In genomic region chr15:34944946-34945345, GRCh38 we compare ENCODE assay signal across 21 cellular contexts. TPM values are rescaled to one million over a fixed set of nuclear protein-coding genes. Genes with fewer than 3 reads are reported as not detected.
DNase-seq lines count a peak whose midpoint lies in the region; ATAC-seq, FAIRE-seq and TF ChIP-seq lines count a peak whose summit lies in the region.
"Had no signal": no experiment of that assay in that cellular context is flagged by ENCODE, and none has a peak within 500 bp of the region (broad histone marks: within the 10 kb centered on the region; RNA-seq: fewer than 3 reads in every experiment).

No MANE protein-coding gene starts in this region.

- in situ Hi-C loops in Panc1 (cut with HindIII; ENCODE audit: low pct_unique_long_range_greater_than_20kb, low sequenced_read_pairs) (no loop called here), ACHN (cut with HindIII; ENCODE audit: low pct_ligation_motif_present, low pct_unique_long_range_greater_than_20kb, low sequenced_read_pairs) (no loop called here)

- peaks cover 29% of the 10 kb centered on the region for H3K36me3 ChIP-seq in Panc1 (ENCODE audit: control insufficient read depth, insufficient read depth, low read length)
- H3K36me3 ChIP-seq in adrenal gland (replicated peaks in 1 of 2), result peaks cover 0 to 7% of the 10 kb centered on the region in 2 donors
- peaks cover 6 to 9% of the 10 kb centered on the region in 2 donors for H3K36me3 ChIP-seq in kidney (ENCODE audit: control insufficient read depth in 1 of 2, insufficient read depth in 2 of 2, low read length in 2 of 2)

- no peak overlapping the region for H3K4me3 Mint-ChIP-seq in activated naive CD4-positive, alpha-beta T cell treated with anti-CD3 and anti-CD28 coated beads, Interleukin-2, amount 10 ng/mL, durations not matched to agents 7 days and 5 days
- H3K4me3 Mint-ChIP-seq: B cell, IgD-negative memory B cell had no signal

- H3K27me3 ChIP-seq in Panc1 (ENCODE audit: control insufficient read depth, insufficient read depth, low read length) (no peaks in the 10 kb centered on the region), adrenal gland (no peaks in the 10 kb centered on the region)

- peaks cover 25% of the 10 kb centered on the region for H3K36me3 Mint-ChIP-seq in activated naive CD4-positive, alpha-beta T cell treated with anti-CD3 and anti-CD28 coated beads, Interleukin-2, amount 10 ng/mL, durations not matched to agents 7 days and 5 days

- H3K9me3 Mint-ChIP-seq in activated naive CD4-positive, alpha-beta T cell treated with anti-CD3 and anti-CD28 coated beads, Interleukin-2, amount 10 ng/mL, durations not matched to agents 7 days and 5 days, result no peaks in the 10 kb centered on the region
- H3K9me3 Mint-ChIP-seq: IgD-negative memory B cell had no signal

- H3K9me3 ChIP-seq in Panc1 (ENCODE audit: control insufficient read depth, insufficient read depth, low read depth, low read length), result no peaks in the 10 kb centered on the region
- no peaks in the 10 kb centered on the region for H3K9me3 ChIP-seq in adrenal gland (replicated peaks in 1 of 3)
- H3K9me3 ChIP-seq in kidney (ENCODE audit: control insufficient read depth in 1 of 2, low read length in 2 of 2), result no peaks in the 10 kb centered on the region
- H3K9me3 ChIP-seq: SK-N-SH had no signal

- TF ChIP-seq CTCF in AG10803 (conservative IDR thresholded peaks at IDR 0.05; ENCODE audit: low read length) (no peak), Panc1 (IDR thresholded peaks at IDR 0.05) (no peak), choroid plexus epithelial cell (conservative IDR thresholded peaks at IDR 0.05; ENCODE audit: low read depth, low read length) (no peak), adrenal gland (IDR thresholded peaks at IDR 0.05) (no peak), kidney (IDR thresholded peaks at IDR 0.05; ENCODE audit: borderline replicate concordance, extremely low read depth, insufficient read depth) (no peak)

- ATAC-seq in Panc1, result no peak

- POLR2A ChIA-PET in Panc1 (lab: Charles Lee), result no interaction called here

- no peak for FAIRE-seq in kidney (lab: Jason Lieb, UNC)
- FAIRE-seq: GM19239 had no signal

- no peak overlapping the region for H3K9ac ChIP-seq in kidney (ENCODE audit: low read length in 2 of 2)
- H3K9ac ChIP-seq: SK-N-SH had no signal

- H3K27ac Mint-ChIP-seq in activated naive CD4-positive, alpha-beta T cell treated with anti-CD3 and anti-CD28 coated beads, Interleukin-2, amount 10 ng/mL, durations not matched to agents 7 days and 5 days, result no peak overlapping the region
- H3K27ac Mint-ChIP-seq: B cell, IgD-negative memory B cell had no signal

- H3K4me1 ChIP-seq in Panc1 (ENCODE audit: control insufficient read depth, insufficient read depth, low read length) (no peaks in the 10 kb centered on the region), adrenal gland (replicated peaks in 1 of 2) (peaks cover 0 to 11% of the 10 kb centered on the region in 2 donors), kidney (ENCODE audit: control insufficient read depth in 1 of 2, insufficient read depth in 1 of 2, low read depth in 1 of 2, low read length in 2 of 2) (no peaks in the 10 kb centered on the region)

- DNase-seq in AG10803 (ENCODE audit: low read depth) (peak; percentile 88), EL (peak; percentile 13), Panc1 (ENCODE audit: low read depth, low spot score) (no peak), choroid plexus epithelial cell (ENCODE audit: low read depth) (peak; percentile 8), adrenal gland (no peak), kidney (no peak), ACHN (no peak)
- no peak for DNase-seq in activated naive CD4-positive, alpha-beta T cell treated with anti-CD3 and anti-CD28 coated beads, Interleukin-2, amount 10 ng/mL, durations not matched to agents 7 days and 5 days
- DNase-seq: DMS79 treated with DMSO at 0.1 percent for 48 hours, NCI-H1105, NCI-H2029 treated with DMSO at 0.1 percent for 48 hours, NCI-H226, NCI-H510A treated with DMSO at 0.1 percent for 48 hours, NCI-H748 treated with DMSO at 0.1 percent for 48 hours, PC-9, SHP77 treated with DMSO at 0.1 percent for 48 hours, SK-N-SH had no signal

- TF ChIP-seq POLR2A in adrenal gland (IDR thresholded peaks at IDR 0.05), result no peak

- WGBS in adrenal gland, 4 donors, result 91 to 98% (median 97%) methylated on average over 2 of the region's 2 CpGs

- H3K4me1 Mint-ChIP-seq in activated naive CD4-positive, alpha-beta T cell treated with anti-CD3 and anti-CD28 coated beads, Interleukin-2, amount 10 ng/mL, durations not matched to agents 7 days and 5 days, result no peaks in the 10 kb centered on the region
- H3K4me1 Mint-ChIP-seq: B cell had no signal

- CTCF ChIA-PET in Panc1 (lab: Charles Lee), result interaction anchor here (0.7 kb wide), 1 partner anchor 205 kb away, joined by 3 read pairs; no protein-coding TSS in a partner anchor
- CTCF ChIA-PET in activated naive CD4-positive, alpha-beta T cell treated with anti-CD3 and anti-CD28 coated beads, Interleukin-2, amount 10 ng/mL, durations not matched to agents 7 days and 5 days (lab: Charles Lee), result interaction anchor here (0.9 kb wide), 1 partner anchor 9 kb away, joined by 3 read pairs; no protein-coding TSS in a partner anchor

- H3K27ac ChIP-seq in Panc1 (ENCODE audit: low read length), result no peak overlapping the region
- no peak overlapping the region for H3K27ac ChIP-seq in adrenal gland
- H3K27ac ChIP-seq in kidney (ENCODE audit: low read depth in 2 of 2, low read length in 2 of 2), result no peak overlapping the region
- H3K27ac ChIP-seq: PC-9, RWPE1 had no signal

- H3K4me3 ChIP-seq in AG10803 (ENCODE audit: low read length) (no peak overlapping the region), Panc1 (ENCODE audit: low read depth in 2 of 2, low read length in 2 of 2) (no peak overlapping the region), choroid plexus epithelial cell (ENCODE audit: low read depth, low read length) (no peak overlapping the region), adrenal gland (no peak overlapping the region), kidney (ENCODE audit: low read length in 2 of 2) (no peak overlapping the region)
- H3K4me3 ChIP-seq: PC-9 had no signal

- intact Hi-C loops in Panc1 (cut with micrococcal nuclease; ENCODE audit: unreplicated experiment) (no loop called here), adrenal gland (cut with DNase I) (no loop called here), kidney (cut with DNase I) (no loop called here)

- BruUV-seq in Panc1 (replicated peaks; lab: Mats Ljungman, UMichigan), result TSS peak; percentile 31

- no peaks in the 10 kb centered on the region for H3K27me3 Mint-ChIP-seq in activated naive CD4-positive, alpha-beta T cell treated with anti-CD3 and anti-CD28 coated beads, Interleukin-2, amount 10 ng/mL, durations not matched to agents 7 days and 5 days
- H3K27me3 Mint-ChIP-seq: B cell, IgD-negative memory B cell had no signal

RNA-seq across cellular contexts. Expression of gene AQR, which starts 24.6 kb away (rescaled TPM):
- total RNA-seq in Panc1 (2021; ENCODE audit: unreplicated experiment) (41.4 TPM), adrenal gland (10 to 100 TPM; 13.9 to 37.4 (median 28.3) TPM), kidney (30.9 TPM)
- 14.8 TPM for polyA plus RNA-seq in Panc1 (2012; ENCODE audit: insufficient read length)
- polyA plus RNA-seq in adrenal gland (10 to 100 TPM; 10.2 to 43.4 (median 24.3) TPM), kidney (ENCODE audit: insufficient read depth, low read depth, low replicate concordance) (14.2 TPM)

RNA-seq across cellular contexts. Expression of gene ZNF770, which starts 43.1 kb away (rescaled TPM):
- total RNA-seq in Panc1 (2021; ENCODE audit: unreplicated experiment) (43.0 TPM), adrenal gland (10 to 100 TPM; 15.4 to 37.6 (median 33.2) TPM), kidney (52.9 TPM)
- polyA plus RNA-seq in Panc1 (2012; ENCODE audit: insufficient read length), result 7.6 TPM
- polyA plus RNA-seq in adrenal gland (10 to 100 TPM in 2 of 3 donors, 1 to 10 TPM in 1; 7.3 to 37.0 (median 10.8) TPM), kidney (ENCODE audit: insufficient read depth, low read depth, low replicate concordance) (13.9 TPM)

Comparison
In these comparisons a context has a peak if more than half of its experiments do, and no peak if none do; other contexts are left out.
1. DNase-seq: peak in AG10803 (single experiment), EL (single experiment) and choroid plexus epithelial cell (single experiment); none in Panc1 (single experiment), adrenal gland (0 of 7), kidney (single experiment), activated naive CD4-positive, alpha-beta T cell treated with anti-CD3 and anti-CD28 coated beads, Interleukin-2, amount 10 ng/mL, durations not matched to agents 7 days and 5 days (single experiment) and ACHN (single experiment).